In the genomic region with DNA sequence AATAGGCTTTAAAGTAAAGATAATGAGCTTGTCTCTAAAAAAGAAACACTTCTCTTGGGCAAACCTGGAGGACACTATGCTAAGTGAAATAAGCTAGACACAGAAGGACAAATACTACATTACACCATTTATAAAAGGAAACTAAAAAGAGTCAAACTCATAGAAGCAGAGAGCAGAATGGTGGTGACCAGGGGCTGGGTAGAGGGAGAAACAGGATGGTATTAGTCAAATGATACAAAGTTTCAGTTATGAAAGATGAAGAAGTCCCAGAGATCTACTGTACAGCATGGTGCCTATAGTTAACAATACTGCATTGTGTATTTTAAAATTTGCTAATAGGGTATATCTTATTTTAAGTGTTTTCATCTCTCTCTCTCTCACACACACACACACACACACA, we compare ENCODE assay signal across 12 cellular contexts. TPM values are rescaled to one million over a fixed set of nuclear protein-coding genes. Genes with fewer than 3 reads are reported as not detected.
DNase-seq lines count a peak whose midpoint lies in the region; ATAC-seq and FAIRE-seq lines count a peak whose summit lies in the region.
"Had no signal": no experiment of that assay in that cellular context is flagged by ENCODE, and none has a peak within 500 bp of the region (broad histone marks: within the 10 kb centered on the region; RNA-seq: fewer than 3 reads in every experiment).

No MANE protein-coding gene starts in this region.

- H3K36me3 ChIP-seq in aorta (ENCODE audit: control insufficient read depth in 1 of 2, insufficient read depth in 2 of 2, low read length in 1 of 2), result no peaks in the 10 kb centered on the region
- H3K36me3 ChIP-seq: spleen had no signal

- H3K4me1 ChIP-seq in aorta (ENCODE audit: control insufficient read depth in 1 of 2, insufficient read depth in 2 of 2, low read length in 2 of 2), result no peaks in the 10 kb centered on the region

- intact Hi-C loops in aorta (cut with DNase I), result no loop called here

- ATAC-seq in GM19452 (IDR thresholded peaks at IDR 0.05; ENCODE audit: unreplicated experiment) (peak; percentile 74), HG02885 (IDR thresholded peaks at IDR 0.05; ENCODE audit: poor library complexity, unreplicated experiment) (peak; percentile 61), HG03575 (IDR thresholded peaks at IDR 0.05; ENCODE audit: extremely low read depth, insufficient number of reproducible peaks, low FRiP score, unreplicated experiment) (peak; percentile 79), aorta (ENCODE audit: low FRiP score) (no peak)

- H3K27me3 ChIP-seq in aorta (ENCODE audit: control insufficient read depth in 1 of 2, insufficient read depth in 2 of 2, low read length in 1 of 2), result no peaks in the 10 kb centered on the region
- H3K27me3 ChIP-seq: spleen had no signal

- no peaks in the 10 kb centered on the region for H3K9me3 ChIP-seq in aorta (ENCODE audit: control insufficient read depth, low read length)
- H3K9me3 ChIP-seq: BLaER1 treated with 17β-estradiol and CSF1 and Interleukin-3, amounts not matched to agents 10 nM and 100 nM; spleen had no signal

- no peak overlapping the region for H3K4me3 ChIP-seq in aorta (ENCODE audit: low read length in 2 of 2)
- H3K4me3 ChIP-seq: BLaER1 treated with 17β-estradiol and CSF1 and Interleukin-3, amounts not matched to agents 10 nM and 100 nM; spleen had no signal

- peak; percentile 88 for FAIRE-seq in GM18507 (lab: Jason Lieb, UNC)

- DNase-seq in GM18507 (ENCODE audit: extremely low spot score, insufficient read length, low read depth) (no peak), substantia nigra (lab: John Stamatoyannopoulos, UW) (no peak), NCI-H1092 treated with DMSO at 0.1 percent for 48 hours (lab: John Stamatoyannopoulos, UW) (no peak), aorta (no peak), UCSD-AML1 (lab: John Stamatoyannopoulos, UW; ENCODE audit: unreplicated experiment) (no peak)
- DNase-seq: naive B cell, NCI-H1436 treated with DMSO at 0.1 percent for 48 hours, spleen had no signal

- H3K27ac ChIP-seq in substantia nigra (ENCODE audit: low read depth, low read length, poor library complexity, severe bottlenecking) (no peak overlapping the region), aorta (ENCODE audit: low read depth in 1 of 2, low read length in 2 of 2) (no peak overlapping the region)
- H3K27ac ChIP-seq: BLaER1 treated with 17β-estradiol and CSF1 and Interleukin-3, amounts not matched to agents 10 nM and 100 nM; spleen had no signal

RNA-seq across cellular contexts. Expression of a gene that starts 28.5 kb away (rescaled TPM):
- total RNA-seq in aorta, result 10 to 100 TPM; 47.8 to 73.5 TPM
- polyA plus RNA-seq in aorta, result 10 to 100 TPM; 16.2 to 16.4 TPM
